16 cellular contexts compared by ENCODE assay signal in the genomic region with DNA sequence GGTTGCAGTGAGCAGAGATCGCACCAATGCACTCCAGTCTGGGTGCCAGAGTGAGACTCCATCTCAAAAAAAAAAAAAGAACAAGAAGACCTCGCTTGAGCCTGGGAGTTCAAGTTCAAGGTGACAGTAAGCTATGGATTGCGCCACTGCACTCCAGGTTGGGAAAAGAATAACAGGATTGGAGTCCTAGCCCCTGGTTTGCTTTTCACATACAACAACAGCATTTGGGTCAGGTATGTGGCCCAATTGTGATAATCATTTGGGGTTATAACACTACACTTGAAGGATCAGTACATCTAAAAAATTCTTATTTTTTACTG. TPM values are rescaled to one million over a fixed set of nuclear protein-coding genes. Genes with fewer than 3 reads are reported as not detected.
A peak's percentile ranks its signal among the peaks of the same experiment; 100 is the strongest.
DNase-seq lines count a peak whose midpoint lies in the region; ATAC-seq, FAIRE-seq and TF ChIP-seq lines count a peak whose summit lies in the region.
"Had no signal": no experiment of that assay in that cellular context is flagged by ENCODE, and none has a peak within 500 bp of the region (broad histone marks: within the 10 kb centered on the region; RNA-seq: fewer than 3 reads in every experiment).

No MANE protein-coding gene starts in this region.

- POLR2A ChIA-PET in activated CD4-positive, alpha-beta T cell treated with anti-CD3 and anti-CD28 coated beads, Interleukin-2, amount 10 ng/mL, durations not matched to agents 7 days and 5 days (lab: Charles Lee), result no interaction called here
- POLR2A ChIA-PET in HepG2 (lab: Yijun Ruan, JAX), result interaction anchor here (0.8 to 4.6 kb wide), 5 partner anchors 10 to 161 kb away, joined by 3 to 29 read pairs (median 8); a partner anchor contains a TSS

- DNase-seq in activated CD4-positive, alpha-beta T cell treated with anti-CD3 and anti-CD28 coated beads, Interleukin-2, amount 10 ng/mL, durations not matched to agents 7 days and 5 days, result no peak
- DNase-seq in activated CD4-positive, alpha-beta T cell treated with anti-CD3 and anti-CD28 coated beads for 48 hours, result no peak
- DNase-seq in HepG2 (ENCODE audit: low spot score) (peak; percentile 86), dedifferentiated amniotic fluid mesenchymal stem cell (ENCODE audit: extremely low spot score) (no peak)
- DNase-seq: GF-D8 had no signal

- peak overlapping the region; percentile 13 for H3K27ac Mint-ChIP-seq in activated CD4-positive, alpha-beta T cell treated with anti-CD3 and anti-CD28 coated beads, Interleukin-2, amount 10 ng/mL, durations not matched to agents 7 days and 5 days
- H3K27ac Mint-ChIP-seq: CD4-positive, alpha-beta T cell; CD8-positive, alpha-beta T cell had no signal

- H3K79me2 ChIP-seq in HepG2 (ENCODE audit: insufficient read depth, low read length), result peaks cover 16% of the 10 kb centered on the region

- no peaks in the 10 kb centered on the region for H3K9me3 ChIP-seq in HepG2 (ENCODE audit: low read length)
- H3K9me3 ChIP-seq: A549, Caco-2 had no signal

- H3K36me3 Mint-ChIP-seq in activated CD4-positive, alpha-beta T cell treated with anti-CD3 and anti-CD28 coated beads, Interleukin-2, amount 10 ng/mL, durations not matched to agents 7 days and 5 days (ENCODE audit: low read depth), result peaks cover 16% of the 10 kb centered on the region

- CTCF ChIA-PET in activated CD4-positive, alpha-beta T cell treated with anti-CD3 and anti-CD28 coated beads, Interleukin-2, amount 10 ng/mL, durations not matched to agents 7 days and 5 days (lab: Charles Lee), result interaction anchor here (0.6 to 3.3 kb wide), 22 partner anchors 11 to 242 kb away, joined by 3 to 35 read pairs (median 4); a partner anchor contains a TSS
- CTCF ChIA-PET in HepG2 (lab: Yijun Ruan, JAX; ENCODE audit: low intra/inter-chr PET ratio, low total read pairs), result interaction anchor here (1.2 to 2.1 kb wide), 4 partner anchors 19 to 179 kb away, joined by 3 to 11 read pairs (median 4); a partner anchor contains a TSS

- TF ChIP-seq CTCF in HepG2 (CRISPR knock-in tag; IDR thresholded peaks at IDR 0.05), result 0 out of 2 replicates have a peak, but pooled peaks have one; percentile 16

- peak; percentile 42 for FAIRE-seq in HepG2 (lab: Jason Lieb, UNC)
- FAIRE-seq: A549, D721Med, GM12891 had no signal

- TF ChIP-seq EP300 in HepG2 (IDR thresholded peaks at IDR 0.05; ENCODE audit: low read depth in 2 of 2, low read length in 2 of 2) (peak in 1 of 2 experiments; percentile 57; a peak in 1 of 4 replicates), HepG2 (CRISPR knock-in tag; IDR thresholded peaks at IDR 0.05; ENCODE audit: borderline replicate concordance) (no peak)

- no peaks in the 10 kb centered on the region for H3K9me3 Mint-ChIP-seq in activated CD4-positive, alpha-beta T cell treated with anti-CD3 and anti-CD28 coated beads, Interleukin-2, amount 10 ng/mL, durations not matched to agents 7 days and 5 days
- H3K9me3 Mint-ChIP-seq: CD4-positive, alpha-beta T cell; CD8-positive, alpha-beta T cell had no signal

- no peaks in the 10 kb centered on the region; a peak in 2 of 5 replicates for H3K36me3 ChIP-seq in HepG2 (replicated peaks in 1 of 2; ENCODE audit: control insufficient read depth in 1 of 2, insufficient read depth in 2 of 2, low read length in 2 of 2)

- no peak overlapping the region for H3K9ac ChIP-seq in HepG2 (ENCODE audit: insufficient read depth, low read depth, low read length)
- H3K9ac ChIP-seq: BLaER1 treated with 17β-estradiol and CSF1 and Interleukin-3, amounts not matched to agents 10 nM and 100 nM had no signal

- BruUV-seq in HepG2 (replicated peaks; lab: Mats Ljungman, UMichigan), result no TSS peak

- in situ Hi-C loops in HepG2 (cut with HindIII; ENCODE audit: extremely low pct_ligation_motif_present, low pct_unique_long_range_greater_than_20kb), result no loop called here

- WGBS in HepG2 (ENCODE audit: low lambda C conversion rate), result 15% methylated on average over 3 of the region's 3 CpGs

- no peak for TF ChIP-seq POLR2A in HepG2 (IDR thresholded peaks at IDR 0.05; ENCODE audit: insufficient read depth in 1 of 2, low read depth in 2 of 2, low read length in 2 of 2)

- H4K20me1 ChIP-seq in HepG2 (ENCODE audit: insufficient read depth, low read length), result peaks cover 12% of the 10 kb centered on the region

- no peak overlapping the region for H3K4me3 ChIP-seq in HepG2 (replicated peaks in 1 of 3; ENCODE audit: insufficient read depth in 1 of 3, low read depth in 2 of 3, low read length in 3 of 3)
- H3K4me3 ChIP-seq: A549; BLaER1 treated with 17β-estradiol and CSF1 and Interleukin-3, amounts not matched to agents 10 nM and 100 nM had no signal

- ATAC-seq in HepG2, result no peak
- ATAC-seq: CD8-positive, alpha-beta T cell had no signal

- H3K4me3 Mint-ChIP-seq in activated CD4-positive, alpha-beta T cell treated with anti-CD3 and anti-CD28 coated beads, Interleukin-2, amount 10 ng/mL, durations not matched to agents 7 days and 5 days, result no peak overlapping the region
- H3K4me3 Mint-ChIP-seq: B cell; CD8-positive, alpha-beta T cell had no signal

- no peak for TF ChIP-seq RAD21 in HepG2 (CRISPR knock-in tag; IDR thresholded peaks at IDR 0.05)

- no peaks in the 10 kb centered on the region for H3K27me3 Mint-ChIP-seq in activated CD4-positive, alpha-beta T cell treated with anti-CD3 and anti-CD28 coated beads, Interleukin-2, amount 10 ng/mL, durations not matched to agents 7 days and 5 days
- H3K27me3 Mint-ChIP-seq: B cell; CD4-positive, alpha-beta T cell had no signal

- H3K4me2 ChIP-seq in HepG2 (ENCODE audit: low read depth, low read length), result peak overlapping the region; percentile 62
- H3K4me2 ChIP-seq: A549; BLaER1 treated with 17β-estradiol and CSF1 and Interleukin-3, amounts not matched to agents 10 nM and 100 nM had no signal

- no peaks in the 10 kb centered on the region; a peak in 1 of 5 replicates for H3K27me3 ChIP-seq in HepG2 (ENCODE audit: control insufficient read depth in 1 of 2, insufficient read depth in 2 of 2, low read length in 2 of 2)
- H3K27me3 ChIP-seq: BLaER1 treated with 17β-estradiol and CSF1 and Interleukin-3, amounts not matched to agents 10 nM and 100 nM had no signal

- intact Hi-C loops in HepG2 (cut with micrococcal nuclease; ENCODE audit: unreplicated experiment), result loop anchor here (2.0 kb wide), 1 partner anchor 78 kb away; a partner anchor contains a TSS

- H3K27ac ChIP-seq in HepG2 (ENCODE audit: extremely low read length, insufficient read depth, low read length), result peak overlapping the region; percentile 16
- H3K27ac ChIP-seq: 22Rv1; A549; BLaER1 treated with 17β-estradiol and CSF1 and Interleukin-3, amounts not matched to agents 10 nM and 100 nM; C4-2B had no signal

- no peak overlapping the region for H2AFZ ChIP-seq in HepG2 (ENCODE audit: low read length)

- peaks cover 92% of the 10 kb centered on the region for H3K4me1 ChIP-seq in HepG2 (ENCODE audit: insufficient read depth, low read length)

- H3K4me1 Mint-ChIP-seq in activated CD4-positive, alpha-beta T cell treated with anti-CD3 and anti-CD28 coated beads, Interleukin-2, amount 10 ng/mL, durations not matched to agents 7 days and 5 days, result peaks cover 71% of the 10 kb centered on the region

RNA-seq across cellular contexts. Expression of a gene that starts 3.4 kb away (rescaled TPM):
- 10 to 100 TPM; 52.2 to 58.9 TPM for total RNA-seq in activated CD4-positive, alpha-beta T cell treated with anti-CD3 and anti-CD28 coated beads, Interleukin-2, amount 10 ng/mL, durations not matched to agents 7 days and 5 days
- 20.7 and 56.3 TPM in 2 replicates for total RNA-seq in HepG2 (2016; rRNA removed; fragmentation: Illumina TruSeq; extraction: Trizol)
- total RNA-seq in HepG2 (2016; cell fraction: cytosol; rRNA removed; fragmentation: Illumina TruSeq; extraction: Trizol; ENCODE audit: low read depth), result 5.7 and 7.2 TPM in 2 replicates
- total RNA-seq in HepG2 (2016; cell fraction: insoluble cytoplasmic fraction; rRNA removed; fragmentation: Illumina TruSeq; extraction: Trizol), result 20.6 and 53.3 TPM in 2 replicates
- total RNA-seq in HepG2 (2016; cell fraction: membrane; rRNA removed; fragmentation: Illumina TruSeq; extraction: Trizol), result 32.0 TPM in 2 replicates
- 20.1 and 22.8 TPM in 2 replicates for total RNA-seq in HepG2 (2016; cell fraction: nucleus; rRNA removed; fragmentation: Illumina TruSeq; extraction: Trizol)
- 127 and 128 TPM in 2 replicates for polyA plus RNA-seq in HepG2 (2011; rRNA removed)
- 115 and 145 TPM in 2 replicates for polyA plus RNA-seq in HepG2 (2011; cell fraction: cytosol; rRNA removed)
- 36.6 and 44.5 TPM in 2 replicates for polyA plus RNA-seq in HepG2 (2011; cell fraction: nucleus; rRNA removed)
- polyA plus RNA-seq in HepG2 (2012), result 130 and 170 TPM in 2 replicates
- polyA plus RNA-seq in HepG2 (2016; cell fraction: cytosol; fragmentation: Illumina TruSeq; extraction: Trizol; ENCODE audit: low read depth), result 14.0 and 14.5 TPM in 2 replicates
- polyA plus RNA-seq in HepG2 (2016; cell fraction: insoluble cytoplasmic fraction; fragmentation: Illumina TruSeq; extraction: Trizol; ENCODE audit: low read depth), result 225 and 237 TPM in 2 replicates
- 54.8 and 58.5 TPM in 2 replicates for polyA plus RNA-seq in HepG2 (2016; cell fraction: membrane; fragmentation: Illumina TruSeq; extraction: Trizol; ENCODE audit: low read depth)
- polyA plus RNA-seq in HepG2 (2016; cell fraction: nucleus; fragmentation: Illumina TruSeq; extraction: Trizol; ENCODE audit: insufficient read depth, low read depth), result 101 TPM in 2 replicates
- polyA minus RNA-seq in HepG2 (2011; rRNA and poly(A)+ RNA removed; ENCODE audit: low replicate concordance), result 28.5 and 84.7 TPM in 2 replicates
- 65.0 and 74.5 TPM in 2 replicates for polyA minus RNA-seq in HepG2 (2011; cell fraction: cytosol; rRNA and poly(A)+ RNA removed)
- 38.4 and 44.4 TPM in 2 replicates for polyA minus RNA-seq in HepG2 (2011; cell fraction: nucleus; rRNA and poly(A)+ RNA removed)

RNA-seq across cellular contexts. Expression of a gene that starts 19.2 kb away (rescaled TPM):
- total RNA-seq in activated CD4-positive, alpha-beta T cell treated with anti-CD3 and anti-CD28 coated beads, Interleukin-2, amount 10 ng/mL, durations not matched to agents 7 days and 5 days, result 10 to 100 TPM; 48.4 to 51.4 TPM
- 74.4 and 105 TPM in 2 replicates for total RNA-seq in HepG2 (2016; rRNA removed; fragmentation: Illumina TruSeq; extraction: Trizol)
- total RNA-seq in HepG2 (2016; cell fraction: cytosol; rRNA removed; fragmentation: Illumina TruSeq; extraction: Trizol; ENCODE audit: low read depth), result 44.2 and 47.1 TPM in 2 replicates
- total RNA-seq in HepG2 (2016; cell fraction: insoluble cytoplasmic fraction; rRNA removed; fragmentation: Illumina TruSeq; extraction: Trizol), result 74.5 and 96.6 TPM in 2 replicates
- 77.2 and 80.8 TPM in 2 replicates for total RNA-seq in HepG2 (2016; cell fraction: membrane; rRNA removed; fragmentation: Illumina TruSeq; extraction: Trizol)
- 30.8 and 32.7 TPM in 2 replicates for total RNA-seq in HepG2 (2016; cell fraction: nucleus; rRNA removed; fragmentation: Illumina TruSeq; extraction: Trizol)
- polyA plus RNA-seq in HepG2 (2011; rRNA removed), result 52.9 and 54.8 TPM in 2 replicates
- polyA plus RNA-seq in HepG2 (2011; cell fraction: cytosol; rRNA removed), result 58.6 and 70.5 TPM in 2 replicates
- polyA plus RNA-seq in HepG2 (2011; cell fraction: nucleus; rRNA removed), result 16.9 and 17.1 TPM in 2 replicates
- 49.0 and 54.0 TPM in 2 replicates for polyA plus RNA-seq in HepG2 (2012)
- 63.8 and 69.5 TPM in 2 replicates for polyA plus RNA-seq in HepG2 (2016; cell fraction: cytosol; fragmentation: Illumina TruSeq; extraction: Trizol; ENCODE audit: low read depth)
- polyA plus RNA-seq in HepG2 (2016; cell fraction: insoluble cytoplasmic fraction; fragmentation: Illumina TruSeq; extraction: Trizol; ENCODE audit: low read depth), result 138 and 146 TPM in 2 replicates
- polyA plus RNA-seq in HepG2 (2016; cell fraction: membrane; fragmentation: Illumina TruSeq; extraction: Trizol; ENCODE audit: low read depth), result 69.5 and 71.6 TPM in 2 replicates
- polyA plus RNA-seq in HepG2 (2016; cell fraction: nucleus; fragmentation: Illumina TruSeq; extraction: Trizol; ENCODE audit: insufficient read depth, low read depth), result 49.9 and 56.9 TPM in 2 replicates
- 36.0 and 50.1 TPM in 2 replicates for polyA minus RNA-seq in HepG2 (2011; rRNA and poly(A)+ RNA removed; ENCODE audit: low replicate concordance)
- polyA minus RNA-seq in HepG2 (2011; cell fraction: cytosol; rRNA and poly(A)+ RNA removed), result 16.2 and 24.3 TPM in 2 replicates
- polyA minus RNA-seq in HepG2 (2011; cell fraction: nucleus; rRNA and poly(A)+ RNA removed), result 5.3 and 7.0 TPM in 2 replicates

RNA-seq across cellular contexts. Expression of a gene that starts 23.5 kb away (rescaled TPM):
- total RNA-seq in activated CD4-positive, alpha-beta T cell treated with anti-CD3 and anti-CD28 coated beads, Interleukin-2, amount 10 ng/mL, durations not matched to agents 7 days and 5 days, result 100 to 1,000 TPM; 521 to 598 TPM
- total RNA-seq in HepG2 (2016; rRNA removed; fragmentation: Illumina TruSeq; extraction: Trizol), result 0.51 and 0.86 TPM in 2 replicates
- not detected in 2 replicates for total RNA-seq in HepG2 (2016; cell fraction: cytosol; rRNA removed; fragmentation: Illumina TruSeq; extraction: Trizol; ENCODE audit: low read depth)
- 0.64 and 0.87 TPM in 2 replicates for total RNA-seq in HepG2 (2016; cell fraction: insoluble cytoplasmic fraction; rRNA removed; fragmentation: Illumina TruSeq; extraction: Trizol)
- total RNA-seq in HepG2 (2016; cell fraction: membrane; rRNA removed; fragmentation: Illumina TruSeq; extraction: Trizol), result 0.07 and 0.37 TPM in 2 replicates
- total RNA-seq in HepG2 (2016; cell fraction: nucleus; rRNA removed; fragmentation: Illumina TruSeq; extraction: Trizol), result 0.25 and 0.41 TPM in 2 replicates
- polyA plus RNA-seq in HepG2 (2011; rRNA removed), result 1.2 TPM in 2 replicates
- polyA plus RNA-seq in HepG2 (2011; cell fraction: cytosol; rRNA removed), result 0.68 and 0.87 TPM in 2 replicates
- 2.5 and 3.3 TPM in 2 replicates for polyA plus RNA-seq in HepG2 (2011; cell fraction: nucleus; rRNA removed)
- 1.2 and 4.8 TPM in 2 replicates for polyA plus RNA-seq in HepG2 (2012)
- not detected in 2 replicates for polyA plus RNA-seq in HepG2 (2016; cell fraction: cytosol; fragmentation: Illumina TruSeq; extraction: Trizol; ENCODE audit: low read depth)
- polyA plus RNA-seq in HepG2 (2016; cell fraction: insoluble cytoplasmic fraction; fragmentation: Illumina TruSeq; extraction: Trizol; ENCODE audit: low read depth), result 0.24 and 0.47 TPM in 2 replicates
- 0.11 and 0.35 TPM in 2 replicates for polyA plus RNA-seq in HepG2 (2016; cell fraction: membrane; fragmentation: Illumina TruSeq; extraction: Trizol; ENCODE audit: low read depth)
- polyA plus RNA-seq in HepG2 (2016; cell fraction: nucleus; fragmentation: Illumina TruSeq; extraction: Trizol; ENCODE audit: insufficient read depth, low read depth), result 0.37 and 0.96 TPM in 2 replicates
- 0.16 and 1.6 TPM in 2 replicates for polyA minus RNA-seq in HepG2 (2011; rRNA and poly(A)+ RNA removed; ENCODE audit: low replicate concordance)
- polyA minus RNA-seq in HepG2 (2011; cell fraction: cytosol; rRNA and poly(A)+ RNA removed), result 0.40 and 1.1 TPM in 2 replicates
- polyA minus RNA-seq in HepG2 (2011; cell fraction: nucleus; rRNA and poly(A)+ RNA removed), result 1.4 and 3.9 TPM in 2 replicates
- total RNA-seq: Calu3 had no signal

RNA-seq across cellular contexts. Expression of a gene that starts 41.7 kb away (rescaled TPM):
- total RNA-seq in activated CD4-positive, alpha-beta T cell treated with anti-CD3 and anti-CD28 coated beads, Interleukin-2, amount 10 ng/mL, durations not matched to agents 7 days and 5 days, result 1 to 10 TPM; 3.4 to 3.7 TPM
- total RNA-seq in HepG2 (2016; rRNA removed; fragmentation: Illumina TruSeq; extraction: Trizol), result 10.9 and 11.8 TPM in 2 replicates
- total RNA-seq in HepG2 (2016; cell fraction: cytosol; rRNA removed; fragmentation: Illumina TruSeq; extraction: Trizol; ENCODE audit: low read depth), result 8.8 and 9.7 TPM in 2 replicates
- 9.0 and 10.5 TPM in 2 replicates for total RNA-seq in HepG2 (2016; cell fraction: insoluble cytoplasmic fraction; rRNA removed; fragmentation: Illumina TruSeq; extraction: Trizol)
- 14.5 and 14.9 TPM in 2 replicates for total RNA-seq in HepG2 (2016; cell fraction: membrane; rRNA removed; fragmentation: Illumina TruSeq; extraction: Trizol)
- 5.7 and 6.4 TPM in 2 replicates for total RNA-seq in HepG2 (2016; cell fraction: nucleus; rRNA removed; fragmentation: Illumina TruSeq; extraction: Trizol)
- 5.0 and 5.4 TPM in 2 replicates for polyA plus RNA-seq in HepG2 (2011; rRNA removed)
- 6.7 and 15.5 TPM in 2 replicates for polyA plus RNA-seq in HepG2 (2011; cell fraction: cytosol; rRNA removed)
- polyA plus RNA-seq in HepG2 (2011; cell fraction: nucleus; rRNA removed), result 11.2 and 15.1 TPM in 2 replicates
- polyA plus RNA-seq in HepG2 (2012), result 2.3 and 2.7 TPM in 2 replicates
- 8.8 and 9.4 TPM in 2 replicates for polyA plus RNA-seq in HepG2 (2016; cell fraction: cytosol; fragmentation: Illumina TruSeq; extraction: Trizol; ENCODE audit: low read depth)
- polyA plus RNA-seq in HepG2 (2016; cell fraction: insoluble cytoplasmic fraction; fragmentation: Illumina TruSeq; extraction: Trizol; ENCODE audit: low read depth), result 8.3 and 10.8 TPM in 2 replicates
- polyA plus RNA-seq in HepG2 (2016; cell fraction: membrane; fragmentation: Illumina TruSeq; extraction: Trizol; ENCODE audit: low read depth), result 10.9 and 11.1 TPM in 2 replicates
- polyA plus RNA-seq in HepG2 (2016; cell fraction: nucleus; fragmentation: Illumina TruSeq; extraction: Trizol; ENCODE audit: insufficient read depth, low read depth), result 9.1 and 10.0 TPM in 2 replicates
- 4.1 and 9.1 TPM in 2 replicates for polyA minus RNA-seq in HepG2 (2011; rRNA and poly(A)+ RNA removed; ENCODE audit: low replicate concordance)
- 4.6 and 5.6 TPM in 2 replicates for polyA minus RNA-seq in HepG2 (2011; cell fraction: cytosol; rRNA and poly(A)+ RNA removed)
- 5.3 and 5.4 TPM in 2 replicates for polyA minus RNA-seq in HepG2 (2011; cell fraction: nucleus; rRNA and poly(A)+ RNA removed)

RNA-seq across cellular contexts. Expression of a gene that starts 53.9 kb away (rescaled TPM):
- total RNA-seq in activated CD4-positive, alpha-beta T cell treated with anti-CD3 and anti-CD28 coated beads, Interleukin-2, amount 10 ng/mL, durations not matched to agents 7 days and 5 days, result 10 to 100 TPM; 13.7 to 13.9 TPM
- 10.9 and 12.3 TPM in 2 replicates for total RNA-seq in HepG2 (2016; rRNA removed; fragmentation: Illumina TruSeq; extraction: Trizol)
- total RNA-seq in HepG2 (2016; cell fraction: cytosol; rRNA removed; fragmentation: Illumina TruSeq; extraction: Trizol; ENCODE audit: low read depth), result 2.3 and 2.9 TPM in 2 replicates
- 10.9 and 12.6 TPM in 2 replicates for total RNA-seq in HepG2 (2016; cell fraction: insoluble cytoplasmic fraction; rRNA removed; fragmentation: Illumina TruSeq; extraction: Trizol)
- total RNA-seq in HepG2 (2016; cell fraction: membrane; rRNA removed; fragmentation: Illumina TruSeq; extraction: Trizol), result 8.8 and 8.9 TPM in 2 replicates
- total RNA-seq in HepG2 (2016; cell fraction: nucleus; rRNA removed; fragmentation: Illumina TruSeq; extraction: Trizol), result 5.4 and 7.9 TPM in 2 replicates
- 9.9 and 11.7 TPM in 2 replicates for polyA plus RNA-seq in HepG2 (2011; rRNA removed)
- polyA plus RNA-seq in HepG2 (2011; cell fraction: cytosol; rRNA removed), result 7.8 and 10.1 TPM in 2 replicates
- 9.4 and 11.4 TPM in 2 replicates for polyA plus RNA-seq in HepG2 (2011; cell fraction: nucleus; rRNA removed)
- 7.7 and 10.5 TPM in 2 replicates for polyA plus RNA-seq in HepG2 (2012)
- polyA plus RNA-seq in HepG2 (2016; cell fraction: cytosol; fragmentation: Illumina TruSeq; extraction: Trizol; ENCODE audit: low read depth), result 2.1 and 2.6 TPM in 2 replicates
- polyA plus RNA-seq in HepG2 (2016; cell fraction: insoluble cytoplasmic fraction; fragmentation: Illumina TruSeq; extraction: Trizol; ENCODE audit: low read depth), result 11.0 and 11.9 TPM in 2 replicates
- 5.4 and 6.0 TPM in 2 replicates for polyA plus RNA-seq in HepG2 (2016; cell fraction: membrane; fragmentation: Illumina TruSeq; extraction: Trizol; ENCODE audit: low read depth)
- 11.3 and 12.2 TPM in 2 replicates for polyA plus RNA-seq in HepG2 (2016; cell fraction: nucleus; fragmentation: Illumina TruSeq; extraction: Trizol; ENCODE audit: insufficient read depth, low read depth)
- 7.6 and 12.0 TPM in 2 replicates for polyA minus RNA-seq in HepG2 (2011; rRNA and poly(A)+ RNA removed; ENCODE audit: low replicate concordance)
- 4.8 and 5.3 TPM in 2 replicates for polyA minus RNA-seq in HepG2 (2011; cell fraction: cytosol; rRNA and poly(A)+ RNA removed)
- polyA minus RNA-seq in HepG2 (2011; cell fraction: nucleus; rRNA and poly(A)+ RNA removed), result 4.1 and 5.0 TPM in 2 replicates

Comparison
In these comparisons a context has a peak if more than half of its experiments do, and no peak if none do; other contexts are left out.
1. RNA of a gene that starts 23.5 kb away (total RNA-seq): 521 to 598 TPM in activated CD4-positive, alpha-beta T cell treated with anti-CD3 and anti-CD28 coated beads, Interleukin-2, amount 10 ng/mL, durations not matched to agents 7 days and 5 days; 0.07 to 0.87 TPM in HepG2; every median in the first group is over 100 times any median in the second.